Comparison of ENCODE assay signal across 8 cellular contexts in the genomic region with DNA sequence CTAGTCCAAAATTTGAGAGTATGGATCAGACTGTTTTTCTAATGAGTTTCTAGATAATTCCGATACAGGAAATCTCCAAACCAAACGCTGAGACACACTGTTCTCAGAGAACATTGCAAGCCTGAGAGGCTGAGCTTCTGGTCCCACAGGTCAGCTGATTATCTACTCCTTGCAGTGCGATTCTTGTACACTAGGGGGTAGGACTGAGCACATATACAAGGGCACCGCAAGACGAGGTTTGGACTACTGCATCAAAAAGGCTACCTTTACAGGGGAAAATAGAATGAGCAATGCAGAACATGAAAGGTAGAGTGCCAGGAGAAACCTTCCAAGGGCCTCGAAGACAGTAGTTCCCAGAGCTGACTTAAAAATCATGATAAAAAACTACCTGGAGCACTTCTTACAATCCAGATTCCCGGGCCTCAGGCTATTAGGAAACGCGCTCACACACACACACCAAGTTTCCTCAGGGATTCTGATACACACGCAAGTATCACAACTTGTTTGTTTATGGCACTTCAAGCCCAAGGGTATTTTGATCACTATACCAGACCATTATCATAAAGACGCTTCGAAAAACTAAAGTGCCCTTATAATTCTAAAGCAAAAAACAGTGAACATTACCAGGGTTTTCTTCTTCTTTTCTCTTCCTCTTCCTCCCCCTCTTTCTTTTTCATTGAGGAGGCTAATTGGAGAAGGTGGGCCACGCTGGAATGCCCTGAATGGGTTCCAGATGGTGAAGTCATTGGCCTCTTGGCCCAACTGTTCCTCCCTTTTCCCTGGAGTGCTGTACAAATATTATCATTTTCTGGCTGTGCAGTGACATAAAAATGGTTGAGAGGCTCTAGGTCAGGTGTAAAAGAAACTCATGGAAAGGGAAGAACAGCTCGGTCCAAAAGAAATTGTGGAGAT.
A peak's percentile ranks its signal among the peaks of the same experiment; 100 is the strongest.
DNase-seq lines count a peak whose midpoint lies in the region; ATAC-seq and TF ChIP-seq lines count a peak whose summit lies in the region.

No MANE protein-coding gene starts in this region.

- no peaks in the 10 kb centered on the region for H3K27me3 Mint-ChIP-seq in activated B cell treated with CpG ODN at 0.5 μM for 24 hours

- no peaks in the 10 kb centered on the region for H3K36me3 Mint-ChIP-seq in activated B cell treated with CpG ODN at 0.5 μM for 24 hours (ENCODE audit: low read depth)

- no peak overlapping the region for H3K27ac ChIP-seq in spleen

- intact Hi-C loops in activated B cell treated with CpG ODN at 0.5 μM for 24 hours (cut with micrococcal nuclease) (loop anchor here (1.0 kb wide), 1 partner anchor 288 kb away; no protein-coding TSS in a partner anchor), spleen (cut with DNase I; ENCODE audit: low total_unique reads) (no loop called here)

- peaks cover 26 to 73% (median 52%) of the 10 kb centered on the region in 6 donors for H3K4me1 ChIP-seq in spleen

- 73 to 87% (median 78%) methylated on average over 14 of the region's 14 CpGs for WGBS in spleen, 5 donors

- POLR2A ChIA-PET in activated B cell treated with CpG ODN at 0.5 μM for 24 hours (lab: Charles Lee), result no interaction called here

- no peaks in the 10 kb centered on the region for H3K9me3 ChIP-seq in spleen

- no peak overlapping the region for H3K4me3 Mint-ChIP-seq in activated B cell treated with CpG ODN at 0.5 μM for 24 hours

- ATAC-seq in activated B cell treated with CpG ODN at 0.5 μM for 24 hours (ENCODE audit: low read depth) (peak; percentile 55), GM18519 (IDR thresholded peaks at IDR 0.05; ENCODE audit: low FRiP score, unreplicated experiment) (no peak)

- H3K4me1 Mint-ChIP-seq in activated B cell treated with CpG ODN at 0.5 μM for 24 hours, result peaks cover 56% of the 10 kb centered on the region

- no peaks in the 10 kb centered on the region for H3K36me3 ChIP-seq in spleen

- TF ChIP-seq POLR2A in erythroblast (IDR thresholded peaks at IDR 0.05; ENCODE audit: low read length) (no peak), spleen (IDR thresholded peaks at IDR 0.05) (no peak)

- no peaks in the 10 kb centered on the region for H3K9me3 Mint-ChIP-seq in activated B cell treated with CpG ODN at 0.5 μM for 24 hours

- CTCF ChIA-PET in activated B cell treated with CpG ODN at 0.5 μM for 24 hours (lab: Charles Lee), result interaction anchor here (0.6 to 0.7 kb wide), 3 partner anchors 43 to 288 kb away, joined by 3 read pairs; no protein-coding TSS in a partner anchor

- peak; percentile 36 for DNase-seq in NK-92 treated with Interleukin-12 subunit alpha and Interleukin-12 subunit beta, amount 100 ng/mL, for 24 hours (lab: John Stamatoyannopoulos, UW)
- DNase-seq in NK-92 (lab: John Stamatoyannopoulos, UW; ENCODE audit: unreplicated experiment) (no peak), NCI-H1105 (lab: John Stamatoyannopoulos, UW) (peak; percentile 5), activated B cell treated with CpG ODN at 0.5 μM for 24 hours (no peak), erythroblast (lab: John Stamatoyannopoulos, UW) (peak; percentile 73 to 83), spleen (no peak), midbrain (lab: John Stamatoyannopoulos, UW) (no peak)

- no peaks in the 10 kb centered on the region for H3K27me3 ChIP-seq in spleen (replicated peaks in 1 of 7)

- TF ChIP-seq CTCF in activated B cell treated with CpG ODN at 0.5 μM for 24 hours (IDR thresholded peaks at IDR 0.05) (no peak), spleen (IDR thresholded peaks at IDR 0.05 in 8 of 11, conservative IDR thresholded peaks at IDR 0.05 in 3 of 11) (peak in 9 of 11 experiments; percentile 29 to 73 (median 58))

- H3K27ac Mint-ChIP-seq in activated B cell treated with CpG ODN at 0.5 μM for 24 hours, result no peak overlapping the region

- H3K4me3 ChIP-seq in spleen, result no peak overlapping the region

Comparison
In these comparisons a context has a peak if more than half of its experiments do, and no peak if none do; other contexts are left out.
1. DNase-seq: peak in NK-92 treated with Interleukin-12 subunit alpha and Interleukin-12 subunit beta, amount 100 ng/mL, for 24 hours (single experiment), NCI-H1105 (single experiment) and erythroblast (2 of 2); none in NK-92 (single experiment), activated B cell treated with CpG ODN at 0.5 μM for 24 hours (single experiment), spleen (single experiment) and midbrain (single experiment).